19 cellular contexts compared by ENCODE assay signal in the genomic region with DNA sequence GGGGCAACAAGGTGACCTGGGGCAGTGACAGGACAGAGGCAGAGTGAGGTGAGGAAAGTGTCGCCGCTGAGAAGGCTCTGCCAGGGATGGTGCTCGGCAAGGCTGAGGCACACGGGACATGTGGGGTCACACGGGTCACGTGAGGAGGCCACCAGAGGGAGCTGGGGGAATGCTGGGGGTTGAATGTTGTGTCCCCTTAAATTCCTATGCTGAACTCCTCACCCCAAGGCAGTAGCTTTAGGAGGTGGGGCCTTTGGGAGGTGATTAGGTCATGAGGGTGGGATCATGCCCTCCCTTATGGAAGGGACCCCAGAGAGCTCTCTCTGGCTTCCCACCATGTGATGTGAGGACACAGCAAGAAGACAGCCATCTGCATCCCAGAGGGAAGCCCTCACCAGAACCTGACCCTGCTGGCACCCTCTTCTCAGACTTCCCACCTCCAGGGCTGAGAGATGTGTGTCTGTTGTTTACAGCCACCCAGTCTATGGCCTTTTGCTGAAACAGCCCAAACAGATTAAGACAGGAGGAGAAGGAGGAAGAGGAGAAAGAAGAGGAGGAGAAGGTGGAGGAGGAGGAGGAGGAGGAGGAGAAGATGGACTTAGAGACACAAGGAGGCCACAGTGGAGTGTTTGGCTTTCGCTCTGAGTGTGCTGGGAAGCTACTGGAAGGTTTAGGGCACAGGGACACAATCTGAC. TPM values are rescaled to one million over a fixed set of nuclear protein-coding genes. Genes with fewer than 3 reads are reported as not detected.
A peak's percentile ranks its signal among the peaks of the same experiment; 100 is the strongest.
DNase-seq lines count a peak whose midpoint lies in the region; ATAC-seq and TF ChIP-seq lines count a peak whose summit lies in the region.
"Had no signal": no experiment of that assay in that cellular context is flagged by ENCODE, and none has a peak within 500 bp of the region (broad histone marks: within the 10 kb centered on the region; RNA-seq: fewer than 3 reads in every experiment).

No MANE protein-coding gene starts in this region.

- H3K4me3 Mint-ChIP-seq in naive thymus-derived CD4-positive, alpha-beta T cell: no peak overlapping the region
- H3K4me3 Mint-ChIP-seq: activated CD4-positive, alpha-beta T cell treated with anti-CD3 and anti-CD28 coated beads, Interleukin-2, amount 10 ng/mL, durations not matched to agents 7 days and 5 days; CD4-positive, CD25-positive, alpha-beta regulatory T cell had no signal

- no peaks in the 10 kb centered on the region for H3K27me3 ChIP-seq in naive thymus-derived CD4-positive, alpha-beta T cell (ENCODE audit: control insufficient read depth in 2 of 2, insufficient read depth in 2 of 2, low read length in 2 of 2)
- H3K27me3 ChIP-seq in suprapubic skin (no peaks in the 10 kb centered on the region), dorsolateral prefrontal cortex (no peaks in the 10 kb centered on the region)
- H3K27me3 ChIP-seq: testis had no signal

- ATAC-seq in naive thymus-derived CD4-positive, alpha-beta T cell: peak; percentile 12
- no peak for ATAC-seq in HG03045 (IDR thresholded peaks at IDR 0.05; ENCODE audit: unreplicated experiment)

- TF ChIP-seq CTCF in HEK293 (tag by site-specific recombination; IDR thresholded peaks at IDR 0.05) (no peak), coronary artery (IDR thresholded peaks at IDR 0.05) (no peak), suprapubic skin (IDR thresholded peaks at IDR 0.05) (no peak), dorsolateral prefrontal cortex (IDR thresholded peaks at IDR 0.05 in 54 of 56, conservative IDR thresholded peaks at IDR 0.05 in 2 of 56; ENCODE audit: low read depth in 1 of 56, partially characterized antibody in 56 of 56) (no peak)

- CTCF ChIA-PET in HEK293 (lab: Yijun Ruan, JAX): interaction anchor here (0.7 kb wide), 1 partner anchor 90 kb away, joined by 3 read pairs; no protein-coding TSS in a partner anchor
- CTCF ChIA-PET in naive thymus-derived CD4-positive, alpha-beta T cell (lab: Charles Lee): interaction anchor here (2.0 kb wide), 1 partner anchor 27 kb away, joined by 5 read pairs; no protein-coding TSS in a partner anchor

- WGBS in suprapubic skin: 79% methylated on average over 7 of the region's 7 CpGs

- H3K27ac Mint-ChIP-seq in naive thymus-derived CD4-positive, alpha-beta T cell: peak overlapping the region in 1 of 9 donors; percentile 28
- H3K27ac Mint-ChIP-seq: activated CD4-positive, alpha-beta T cell treated with anti-CD3 and anti-CD28 coated beads, Interleukin-2, amount 10 ng/mL, durations not matched to agents 7 days and 5 days had no signal

- intact Hi-C loops in naive thymus-derived CD4-positive, alpha-beta T cell (cut with micrococcal nuclease): loop anchor here in 1 of 2 donors (1.0 kb wide), 1 partner anchor 50 kb away; no protein-coding TSS in a partner anchor
- intact Hi-C loops in dorsolateral prefrontal cortex (cut with DNase I): no loop called here

- TF ChIP-seq EP300 in suprapubic skin (IDR thresholded peaks at IDR 0.05): no peak

- POLR2A ChIA-PET in HEK293 (lab: Yijun Ruan, JAX): no interaction called here
- POLR2A ChIA-PET in naive thymus-derived CD4-positive, alpha-beta T cell (lab: Charles Lee): no interaction called here

- H3K4me1 ChIP-seq in HEK293 (ENCODE audit: control insufficient read depth, insufficient read depth, low read length) (no peaks in the 10 kb centered on the region), suprapubic skin (peaks cover 59% of the 10 kb centered on the region)
- no peaks in the 10 kb centered on the region for H3K4me1 ChIP-seq in naive thymus-derived CD4-positive, alpha-beta T cell (ENCODE audit: control insufficient read depth in 2 of 2, insufficient read depth in 2 of 2, low read length in 2 of 2)
- H3K4me1 ChIP-seq: parathyroid adenoma, testis had no signal

- H3K9me3 Mint-ChIP-seq in naive thymus-derived CD4-positive, alpha-beta T cell: peaks cover 0 to 2% (median 0%) of the 10 kb centered on the region in 11 donors
- H3K9me3 Mint-ChIP-seq: activated CD4-positive, alpha-beta T cell treated with anti-CD3 and anti-CD28 coated beads, Interleukin-2, amount 10 ng/mL, durations not matched to agents 7 days and 5 days had no signal

- H3K4me3 ChIP-seq in HEK293 (ENCODE audit: low read depth, low read length): no peak overlapping the region
- no peak overlapping the region for H3K4me3 ChIP-seq in coronary artery
- H3K4me3 ChIP-seq in naive thymus-derived CD4-positive, alpha-beta T cell (ENCODE audit: low read length): no peak overlapping the region
- H3K4me3 ChIP-seq in suprapubic skin: no peak overlapping the region
- no peak overlapping the region for H3K4me3 ChIP-seq in dorsolateral prefrontal cortex
- H3K4me3 ChIP-seq: testis had no signal

- no peaks in the 10 kb centered on the region for H3K9me3 ChIP-seq in HEK293 (ENCODE audit: control insufficient read depth, insufficient read depth, low read depth, low read length)
- H3K9me3 ChIP-seq in naive thymus-derived CD4-positive, alpha-beta T cell (ENCODE audit: control insufficient read depth in 2 of 3, low read length in 3 of 3): no peaks in the 10 kb centered on the region
- no peaks in the 10 kb centered on the region for H3K9me3 ChIP-seq in suprapubic skin
- H3K9me3 ChIP-seq: testis had no signal

- TF ChIP-seq POLR2A in suprapubic skin (IDR thresholded peaks at IDR 0.05): no peak

- peak; percentile 66 for DNase-seq in coronary artery (ENCODE audit: low spot score)
- DNase-seq in naive thymus-derived CD4-positive, alpha-beta T cell: no peak
- DNase-seq in suprapubic skin (ENCODE audit: low spot score in 2 of 2): peak in 1 of 2 donors; percentile 64
- no peak for DNase-seq in GF-D8 (lab: John Stamatoyannopoulos, UW)
- DNase-seq in stimulated activated CD4-positive, alpha-beta T cell treated with anti-CD3 and anti-CD28 coated beads, Interleukin-4, amount 100 ng/mL, for 1 hour: no peak
- DNase-seq in dorsolateral prefrontal cortex: no peak
- DNase-seq: activated CD4-positive, alpha-beta T cell treated with anti-CD3 and anti-CD28 coated beads, Interleukin-2, amount 10 ng/mL, durations not matched to agents 7 days and 5 days; anterior cingulate cortex; CD4-positive, CD25-positive, alpha-beta regulatory T cell; DMS79 treated with DMSO at 0.1 percent for 48 hours; MM.1S; NCI-H1694; NCI-H446; stimulated activated CD8-positive, alpha-beta memory T cell treated with anti-CD3 and anti-CD28 coated beads, Interleukin-4, amount 100 ng/mL, for 48 hours; SW 1271; testis had no signal

- H3K36me3 ChIP-seq in HEK293 (ENCODE audit: control insufficient read depth in 2 of 2, insufficient read depth in 1 of 2, low read length in 2 of 2): no peaks in the 10 kb centered on the region
- no peaks in the 10 kb centered on the region for H3K36me3 ChIP-seq in naive thymus-derived CD4-positive, alpha-beta T cell (ENCODE audit: control insufficient read depth in 2 of 3, insufficient read depth in 3 of 3, low read length in 3 of 3)
- H3K36me3 ChIP-seq in suprapubic skin: no peaks in the 10 kb centered on the region

- H3K27ac ChIP-seq in HEK293 (ENCODE audit: extremely low read depth, low read depth, low read length) (no peak overlapping the region), coronary artery (peak overlapping the region; percentile 33 to 88), suprapubic skin (peak overlapping the region; percentile 89), dorsolateral prefrontal cortex (no peak overlapping the region)
- H3K27ac ChIP-seq in naive thymus-derived CD4-positive, alpha-beta T cell (ENCODE audit: low read depth, low read length): no peak overlapping the region
- H3K27ac ChIP-seq: parathyroid adenoma, testis had no signal

- peaks cover 0 to 11% (median 0%) of the 10 kb centered on the region in 7 donors for H3K4me1 Mint-ChIP-seq in naive thymus-derived CD4-positive, alpha-beta T cell
- H3K4me1 Mint-ChIP-seq: activated CD4-positive, alpha-beta T cell treated with anti-CD3 and anti-CD28 coated beads, Interleukin-2, amount 10 ng/mL, durations not matched to agents 7 days and 5 days had no signal

- H3K27me3 Mint-ChIP-seq in naive thymus-derived CD4-positive, alpha-beta T cell: no peaks in the 10 kb centered on the region
- H3K27me3 Mint-ChIP-seq: activated CD4-positive, alpha-beta T cell treated with anti-CD3 and anti-CD28 coated beads, Interleukin-2, amount 10 ng/mL, durations not matched to agents 7 days and 5 days; CD4-positive, CD25-positive, alpha-beta regulatory T cell had no signal

- peaks cover 0 to 7% (median 0%) of the 10 kb centered on the region in 5 donors for H3K36me3 Mint-ChIP-seq in naive thymus-derived CD4-positive, alpha-beta T cell

TF ChIP-seq in HEK293, 187 proteins besides CTCF, POLR2A, EP300 and RAD21:
- TF ChIP-seq KLF16 (tag by site-specific recombination; IDR thresholded peaks at IDR 0.05): no peak
- TF ChIP-seq EGR2 (tag by site-specific recombination; IDR thresholded peaks at IDR 0.05; ENCODE audit: low read depth): peak; percentile 65; the same call in 1 of the 2 replicates
- TF ChIP-seq ZFHX2 (tag by site-specific recombination; conservative IDR thresholded peaks at IDR 0.05): peak; percentile 23
TF ChIP-seq in HEK293: peak in this region for 2.

RNA-seq across cellular contexts. Expression of gene RFX2, which starts 35.4 kb away (rescaled TPM):
- 10 to 100 TPM in 1 of 5 experiments, 1 to 10 TPM in 4; 4.0 to 18.4 (median 8.4) TPM for total RNA-seq in naive thymus-derived CD4-positive, alpha-beta T cell
- polyA plus RNA-seq in naive thymus-derived CD4-positive, alpha-beta T cell: 1 to 10 TPM; 3.8 to 8.0 TPM
- total RNA-seq in suprapubic skin (10 to 100 TPM; 28.8 to 62.0 (median 43.5) TPM), dorsolateral prefrontal cortex (10 to 100 TPM in 103 of 120 experiments, 1 to 10 TPM in 17; 5.3 to 44.1 (median 14.3) TPM)

Comparison
In these comparisons a context has a peak if more than half of its experiments do, and no peak if none do; other contexts are left out.
1. H3K27ac ChIP-seq: peak in coronary artery (2 of 2) and suprapubic skin (single experiment); none in HEK293 (single experiment), naive thymus-derived CD4-positive, alpha-beta T cell (single experiment) and dorsolateral prefrontal cortex (0 of 59).